ENCODE assay signal across 17 cellular contexts in genomic region chr11:118006153-118006534, GRCh38. TPM values are rescaled to one million over a fixed set of nuclear protein-coding genes. Genes with fewer than 3 reads are reported as not detected.
DNase-seq lines count a peak whose midpoint lies in the region; ATAC-seq, FAIRE-seq and TF ChIP-seq lines count a peak whose summit lies in the region.
"Had no signal": no experiment of that assay in that cellular context is flagged by ENCODE, and none has a peak within 500 bp of the region (broad histone marks: within the 10 kb centered on the region; RNA-seq: fewer than 3 reads in every experiment).

No MANE protein-coding gene starts in this region.

- no peak for ATAC-seq in activated CD4-positive, alpha-beta T cell treated with anti-CD3 and anti-CD28 coated beads for 36 hours
- no peak for ATAC-seq in activated CD8-positive, alpha-beta T cell treated with anti-CD3 and anti-CD28 coated beads, Interleukin-2, amount 10 ng/mL, durations not matched to agents 7 days and 5 days
- ATAC-seq in natural killer cell = no peak
- no peak for ATAC-seq in GM18867 (IDR thresholded peaks at IDR 0.05; ENCODE audit: unreplicated experiment)
- ATAC-seq: gastrocnemius medialis, left ventricle myocardium superior had no signal

- peaks cover 25% of the 10 kb centered on the region for H3K36me3 Mint-ChIP-seq in activated CD4-positive, alpha-beta T cell treated with anti-CD3 and anti-CD28 coated beads, Interleukin-2, amount 10 ng/mL, durations not matched to agents 24 days and 14 days (ENCODE audit: low read depth)
- H3K36me3 Mint-ChIP-seq in activated CD4-positive, alpha-beta T cell treated with anti-CD3 and anti-CD28 coated beads for 36 hours (ENCODE audit: low read depth) = peaks cover 21% of the 10 kb centered on the region
- peaks cover 61% of the 10 kb centered on the region for H3K36me3 Mint-ChIP-seq in activated CD8-positive, alpha-beta T cell treated with anti-CD3 and anti-CD28 coated beads, Interleukin-2, amount 10 ng/mL, durations not matched to agents 7 days and 5 days (ENCODE audit: low read depth)
- H3K36me3 Mint-ChIP-seq in natural killer cell = no peaks in the 10 kb centered on the region

- FAIRE-seq in GM18507 (lab: Jason Lieb, UNC) = peak; percentile 62
- FAIRE-seq: colon had no signal

- H3K9me3 Mint-ChIP-seq in activated CD4-positive, alpha-beta T cell treated with anti-CD3 and anti-CD28 coated beads, Interleukin-2, amount 10 ng/mL, durations not matched to agents 24 days and 14 days = peaks cover 12% of the 10 kb centered on the region
- H3K9me3 Mint-ChIP-seq in activated CD4-positive, alpha-beta T cell treated with anti-CD3 and anti-CD28 coated beads for 36 hours (ENCODE audit: low read depth) = peaks cover 9% of the 10 kb centered on the region
- H3K9me3 Mint-ChIP-seq in activated CD8-positive, alpha-beta T cell treated with anti-CD3 and anti-CD28 coated beads, Interleukin-2, amount 10 ng/mL, durations not matched to agents 7 days and 5 days (ENCODE audit: insufficient read depth) = no peaks in the 10 kb centered on the region
- H3K9me3 Mint-ChIP-seq in natural killer cell = peaks cover 0 to 6% of the 10 kb centered on the region in 2 donors

- TF ChIP-seq CTCF in natural killer cell (IDR thresholded peaks at IDR 0.05) = no peak

- H3K27me3 Mint-ChIP-seq in activated CD4-positive, alpha-beta T cell treated with anti-CD3 and anti-CD28 coated beads, Interleukin-2, amount 10 ng/mL, durations not matched to agents 24 days and 14 days = no peaks in the 10 kb centered on the region
- no peaks in the 10 kb centered on the region for H3K27me3 Mint-ChIP-seq in activated CD4-positive, alpha-beta T cell treated with anti-CD3 and anti-CD28 coated beads for 36 hours
- H3K27me3 Mint-ChIP-seq in activated CD8-positive, alpha-beta T cell treated with anti-CD3 and anti-CD28 coated beads, Interleukin-2, amount 10 ng/mL, durations not matched to agents 7 days and 5 days (ENCODE audit: low read depth) = no peaks in the 10 kb centered on the region
- H3K27me3 Mint-ChIP-seq in natural killer cell (ENCODE audit: low read depth in 2 of 2) = no peaks in the 10 kb centered on the region

- H3K4me3 Mint-ChIP-seq in activated CD4-positive, alpha-beta T cell treated with anti-CD3 and anti-CD28 coated beads, Interleukin-2, amount 10 ng/mL, durations not matched to agents 24 days and 14 days = no peak overlapping the region
- no peak overlapping the region for H3K4me3 Mint-ChIP-seq in activated CD4-positive, alpha-beta T cell treated with anti-CD3 and anti-CD28 coated beads for 36 hours
- no peak overlapping the region for H3K4me3 Mint-ChIP-seq in activated CD8-positive, alpha-beta T cell treated with anti-CD3 and anti-CD28 coated beads, Interleukin-2, amount 10 ng/mL, durations not matched to agents 7 days and 5 days
- H3K4me3 Mint-ChIP-seq in natural killer cell = no peak overlapping the region

- CTCF ChIA-PET in activated CD4-positive, alpha-beta T cell treated with anti-CD3 and anti-CD28 coated beads for 36 hours (lab: Charles Lee) = interaction anchor here (0.6 to 1.4 kb wide), 2 partner anchors 15 to 23 kb away, joined by 3 read pairs; no protein-coding TSS in a partner anchor
- CTCF ChIA-PET in activated CD8-positive, alpha-beta T cell treated with anti-CD3 and anti-CD28 coated beads, Interleukin-2, amount 10 ng/mL, durations not matched to agents 7 days and 5 days (lab: Charles Lee) = interaction anchor here (0.6 to 14.8 kb wide), 7 partner anchors 9 to 199 kb away, joined by 3 to 168 read pairs (median 16); no protein-coding TSS in a partner anchor

- peaks cover 94% of the 10 kb centered on the region for H3K4me1 Mint-ChIP-seq in activated CD4-positive, alpha-beta T cell treated with anti-CD3 and anti-CD28 coated beads, Interleukin-2, amount 10 ng/mL, durations not matched to agents 24 days and 14 days
- peaks cover 90% of the 10 kb centered on the region for H3K4me1 Mint-ChIP-seq in activated CD4-positive, alpha-beta T cell treated with anti-CD3 and anti-CD28 coated beads for 36 hours
- peaks cover 100% of the 10 kb centered on the region for H3K4me1 Mint-ChIP-seq in activated CD8-positive, alpha-beta T cell treated with anti-CD3 and anti-CD28 coated beads, Interleukin-2, amount 10 ng/mL, durations not matched to agents 7 days and 5 days (ENCODE audit: low read depth)
- peaks cover 98 to 100% of the 10 kb centered on the region in 2 donors for H3K4me1 Mint-ChIP-seq in natural killer cell

- DNase-seq in activated CD4-positive, alpha-beta T cell treated with anti-CD3 and anti-CD28 coated beads, Interleukin-2, amount 10 ng/mL, durations not matched to agents 24 days and 14 days = no peak
- no peak for DNase-seq in activated CD4-positive, alpha-beta T cell treated with anti-CD3 and anti-CD28 coated beads for 36 hours
- DNase-seq in GM18507 (ENCODE audit: extremely low spot score, insufficient read length, low read depth) = no peak
- no peak for DNase-seq in activated CD8-positive, alpha-beta T cell treated with anti-CD3 and anti-CD28 coated beads, Interleukin-2, amount 10 ng/mL, durations not matched to agents 7 days and 5 days
- no peak for DNase-seq in natural killer cell
- no peak for DNase-seq in AG08396 (ENCODE audit: low spot score)
- DNase-seq in NCI-H187 (lab: John Stamatoyannopoulos, UW) = no peak
- DNase-seq: gastrocnemius medialis, GOT3, Kasumi-1, left ventricle myocardium superior, NCI-H1417, uterus had no signal

- peak overlapping the region; percentile 99 for H3K27ac Mint-ChIP-seq in activated CD4-positive, alpha-beta T cell treated with anti-CD3 and anti-CD28 coated beads, Interleukin-2, amount 10 ng/mL, durations not matched to agents 24 days and 14 days
- no peak overlapping the region for H3K27ac Mint-ChIP-seq in activated CD4-positive, alpha-beta T cell treated with anti-CD3 and anti-CD28 coated beads for 36 hours
- peak overlapping the region; percentile 98 for H3K27ac Mint-ChIP-seq in activated CD8-positive, alpha-beta T cell treated with anti-CD3 and anti-CD28 coated beads, Interleukin-2, amount 10 ng/mL, durations not matched to agents 7 days and 5 days
- H3K27ac Mint-ChIP-seq in natural killer cell = peak overlapping the region; percentile 93 to 97

- POLR2A ChIA-PET in activated CD4-positive, alpha-beta T cell treated with anti-CD3 and anti-CD28 coated beads for 36 hours (lab: Charles Lee) = no interaction called here
- POLR2A ChIA-PET in activated CD8-positive, alpha-beta T cell treated with anti-CD3 and anti-CD28 coated beads, Interleukin-2, amount 10 ng/mL, durations not matched to agents 7 days and 5 days (lab: Charles Lee) = interaction anchor here (0.8 to 4.9 kb wide), 6 partner anchors 10 to 55 kb away, joined by 3 to 33 read pairs (median 14); partner anchors contain the start of gene IL10RA

- intact Hi-C loops in activated CD4-positive, alpha-beta T cell treated with anti-CD3 and anti-CD28 coated beads, Interleukin-2, amount 10 ng/mL, durations not matched to agents 24 days and 14 days (cut with micrococcal nuclease) = no loop called here
- intact Hi-C loops in activated CD4-positive, alpha-beta T cell treated with anti-CD3 and anti-CD28 coated beads for 36 hours (cut with DNase I, micrococcal nuclease) = loop anchor here in 1 of 2 experiments (10.0 kb wide), 1 partner anchor 299 kb away; the partner anchor contains the start of gene CD3E
- intact Hi-C loops in natural killer cell (cut with micrococcal nuclease) = loop anchor here (2.0 to 10.0 kb wide), 3 partner anchors 39 to 219 kb away; partner anchors contain the start of gene JAML

RNA-seq across cellular contexts. Expression of gene IL10RA, which starts 19.9 kb away (rescaled TPM):
- total RNA-seq in activated CD4-positive, alpha-beta T cell treated with anti-CD3 and anti-CD28 coated beads, Interleukin-2, amount 10 ng/mL, durations not matched to agents 24 days and 14 days = 86.6 and 89.9 TPM in 2 replicates
- 10 to 100 TPM; 57.1 to 79.4 TPM for total RNA-seq in activated CD4-positive, alpha-beta T cell treated with anti-CD3 and anti-CD28 coated beads for 36 hours
- 100 to 1,000 TPM; 202 to 210 TPM for total RNA-seq in activated CD8-positive, alpha-beta T cell treated with anti-CD3 and anti-CD28 coated beads, Interleukin-2, amount 10 ng/mL, durations not matched to agents 7 days and 5 days
- 100 to 1,000 TPM; 263 to 286 (median 268) TPM for total RNA-seq in natural killer cell
- total RNA-seq: A172, myocyte had no signal
